In the genomic region with DNA sequence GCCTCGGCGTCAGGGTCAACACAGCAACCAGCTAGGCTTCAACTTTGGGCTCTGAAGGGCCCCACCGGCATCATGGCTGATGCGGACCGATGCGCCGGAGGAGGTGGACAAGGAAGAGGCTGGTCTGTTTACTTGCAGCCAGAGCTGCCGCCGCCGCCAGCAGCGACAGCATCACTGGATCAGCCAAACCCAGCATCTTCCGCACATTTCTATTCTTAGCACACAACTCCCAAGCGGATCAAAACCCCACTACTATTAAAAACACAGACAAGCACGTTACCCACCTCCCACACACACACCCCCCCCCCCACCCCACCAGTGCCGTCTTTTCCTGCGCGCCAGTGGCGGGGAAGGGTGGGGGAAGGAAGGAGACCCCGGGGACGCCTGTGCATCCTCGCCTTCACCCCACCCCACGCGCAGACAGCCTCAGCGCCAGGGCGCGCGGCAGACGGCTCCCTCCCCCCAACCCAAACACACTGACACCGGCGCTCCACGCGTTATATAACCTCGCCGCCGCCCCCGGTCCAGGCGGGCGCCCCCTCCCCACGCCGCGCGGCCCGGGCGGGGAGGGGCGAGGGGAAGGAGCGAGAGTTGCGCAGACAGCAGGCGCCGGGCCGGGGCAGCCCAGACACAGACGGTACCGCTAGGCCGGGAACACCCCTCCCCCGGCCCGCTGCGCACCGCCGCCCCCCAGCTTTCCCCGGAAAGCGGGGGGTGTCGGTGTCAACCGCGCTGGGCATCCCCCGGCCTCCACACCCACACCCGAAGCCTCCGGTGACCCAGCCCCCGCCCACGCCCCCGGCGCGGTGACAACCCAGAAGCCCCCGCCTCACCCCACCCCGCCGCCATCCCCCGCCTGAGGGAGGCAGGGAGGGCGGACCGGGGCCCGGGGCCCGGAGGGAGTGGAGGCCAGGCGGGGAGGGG, we compare ENCODE assay signal across 1 cellular context.
TF ChIP-seq lines count a peak whose summit lies in the region.

No MANE protein-coding gene starts in this region.

TF ChIP-seq in GM23338, 12 proteins besides CTCF, POLR2A, EP300 and RAD21 (continued from another document):
- TF ChIP-seq, protein P1, sequence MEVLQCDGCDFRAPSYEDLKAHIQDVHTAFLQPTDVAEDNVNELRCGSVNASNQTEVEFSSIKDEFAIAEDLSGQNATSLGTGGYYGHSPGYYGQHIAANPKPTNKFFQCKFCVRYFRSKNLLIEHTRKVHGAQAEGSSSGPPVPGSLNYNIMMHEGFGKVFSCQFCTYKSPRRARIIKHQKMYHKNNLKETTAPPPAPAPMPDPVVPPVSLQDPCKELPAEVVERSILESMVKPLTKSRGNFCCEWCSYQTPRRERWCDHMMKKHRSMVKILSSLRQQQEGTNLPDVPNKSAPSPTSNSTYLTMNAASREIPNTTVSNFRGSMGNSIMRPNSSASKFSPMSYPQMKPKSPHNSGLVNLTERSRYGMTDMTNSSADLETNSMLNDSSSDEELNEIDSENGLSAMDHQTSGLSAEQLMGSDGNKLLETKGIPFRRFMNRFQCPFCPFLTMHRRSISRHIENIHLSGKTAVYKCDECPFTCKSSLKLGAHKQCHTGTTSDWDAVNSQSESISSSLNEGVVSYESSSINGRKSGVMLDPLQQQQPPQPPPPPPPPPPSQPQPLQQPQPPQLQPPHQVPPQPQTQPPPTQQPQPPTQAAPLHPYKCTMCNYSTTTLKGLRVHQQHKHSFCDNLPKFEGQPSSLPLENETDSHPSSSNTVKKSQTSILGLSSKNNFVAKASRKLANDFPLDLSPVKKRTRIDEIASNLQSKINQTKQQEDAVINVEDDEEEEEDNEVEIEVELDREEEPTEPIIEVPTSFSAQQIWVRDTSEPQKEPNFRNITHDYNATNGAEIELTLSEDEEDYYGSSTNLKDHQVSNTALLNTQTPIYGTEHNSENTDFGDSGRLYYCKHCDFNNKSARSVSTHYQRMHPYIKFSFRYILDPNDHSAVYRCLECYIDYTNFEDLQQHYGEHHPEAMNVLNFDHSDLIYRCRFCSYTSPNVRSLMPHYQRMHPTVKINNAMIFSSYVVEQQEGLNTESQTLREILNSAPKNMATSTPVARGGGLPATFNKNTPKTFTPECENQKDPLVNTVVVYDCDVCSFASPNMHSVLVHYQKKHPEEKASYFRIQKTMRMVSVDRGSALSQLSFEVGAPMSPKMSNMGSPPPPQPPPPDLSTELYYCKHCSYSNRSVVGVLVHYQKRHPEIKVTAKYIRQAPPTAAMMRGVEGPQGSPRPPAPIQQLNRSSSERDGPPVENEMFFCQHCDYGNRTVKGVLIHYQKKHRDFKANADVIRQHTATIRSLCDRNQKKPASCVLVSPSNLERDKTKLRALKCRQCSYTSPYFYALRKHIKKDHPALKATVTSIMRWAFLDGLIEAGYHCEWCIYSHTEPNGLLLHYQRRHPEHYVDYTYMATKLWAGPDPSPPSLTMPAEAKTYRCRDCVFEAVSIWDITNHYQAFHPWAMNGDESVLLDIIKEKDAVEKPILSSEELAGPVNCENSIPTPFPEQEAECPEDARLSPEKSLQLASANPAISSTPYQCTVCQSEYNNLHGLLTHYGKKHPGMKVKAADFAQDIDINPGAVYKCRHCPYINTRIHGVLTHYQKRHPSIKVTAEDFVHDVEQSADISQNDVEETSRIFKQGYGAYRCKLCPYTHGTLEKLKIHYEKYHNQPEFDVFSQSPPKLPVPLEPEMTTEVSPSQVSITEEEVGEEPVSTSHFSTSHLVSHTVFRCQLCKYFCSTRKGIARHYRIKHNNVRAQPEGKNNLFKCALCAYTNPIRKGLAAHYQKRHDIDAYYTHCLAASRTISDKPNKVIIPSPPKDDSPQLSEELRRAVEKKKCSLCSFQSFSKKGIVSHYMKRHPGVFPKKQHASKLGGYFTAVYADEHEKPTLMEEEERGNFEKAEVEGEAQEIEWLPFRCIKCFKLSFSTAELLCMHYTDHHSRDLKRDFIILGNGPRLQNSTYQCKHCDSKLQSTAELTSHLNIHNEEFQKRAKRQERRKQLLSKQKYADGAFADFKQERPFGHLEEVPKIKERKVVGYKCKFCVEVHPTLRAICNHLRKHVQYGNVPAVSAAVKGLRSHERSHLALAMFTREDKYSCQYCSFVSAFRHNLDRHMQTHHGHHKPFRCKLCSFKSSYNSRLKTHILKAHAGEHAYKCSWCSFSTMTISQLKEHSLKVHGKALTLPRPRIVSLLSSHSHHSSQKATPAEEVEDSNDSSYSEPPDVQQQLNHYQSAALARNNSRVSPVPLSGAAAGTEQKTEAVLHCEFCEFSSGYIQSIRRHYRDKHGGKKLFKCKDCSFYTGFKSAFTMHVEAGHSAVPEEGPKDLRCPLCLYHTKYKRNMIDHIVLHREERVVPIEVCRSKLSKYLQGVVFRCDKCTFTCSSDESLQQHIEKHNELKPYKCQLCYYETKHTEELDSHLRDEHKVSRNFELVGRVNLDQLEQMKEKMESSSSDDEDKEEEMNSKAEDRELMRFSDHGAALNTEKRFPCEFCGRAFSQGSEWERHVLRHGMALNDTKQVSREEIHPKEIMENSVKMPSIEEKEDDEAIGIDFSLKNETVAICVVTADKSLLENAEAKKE (CRISPR knock-in tag; IDR thresholded peaks at IDR 0.05) = no peak
- no peak for TF ChIP-seq ZNF331 (CRISPR knock-in tag; IDR thresholded peaks at IDR 0.05; ENCODE audit: low read depth)
- TF ChIP-seq CREB1 (CRISPR knock-in tag; IDR thresholded peaks at IDR 0.05; ENCODE audit: low read depth) = no peak
- no peak for TF ChIP-seq EZH2 (IDR thresholded peaks at IDR 0.05; ENCODE audit: low read depth, unreplicated experiment)
- TF ChIP-seq JUNB (IDR thresholded peaks at IDR 0.05; ENCODE audit: unreplicated experiment) = no peak
- no peak; the same call in 1 of the 2 replicates for TF ChIP-seq POLR2AphosphoS5 (IDR thresholded peaks at IDR 0.05; ENCODE audit: low read depth)
- no peak for TF ChIP-seq NANOG (IDR thresholded peaks at IDR 0.05; ENCODE audit: borderline replicate concordance)
- TF ChIP-seq ZNF114 (CRISPR knock-in tag; IDR thresholded peaks at IDR 0.05) = no peak
